Comparison of ENCODE assay signal across 8 cellular contexts in genomic region chr16:65745-66144, GRCh38. TPM values are rescaled to one million over a fixed set of nuclear protein-coding genes. Genes with fewer than 3 reads are reported as not detected.
DNase-seq lines count a peak whose midpoint lies in the region; ATAC-seq and TF ChIP-seq lines count a peak whose summit lies in the region.

No MANE protein-coding gene starts in this region.

- peak; percentile 21 to 73 for DNase-seq in NCI-H524 (lab: John Stamatoyannopoulos, UW)
- DNase-seq in NCI-H524 treated with DMSO at 0.1 percent for 48 hours (lab: John Stamatoyannopoulos, UW) = no peak
- DNase-seq in NCI-H1694 (lab: John Stamatoyannopoulos, UW) = peak; percentile 57
- DNase-seq in T-helper 2 cell = peak; percentile 60 to 79 (median 73)
- DNase-seq in activated naive CD8-positive, alpha-beta T cell treated with anti-CD3 and anti-CD28 coated beads, Interleukin-2, amount 50 U/mL, for 24 hours = peak; percentile 89
- peak; percentile 90 for DNase-seq in left cardiac atrium
- no peak for DNase-seq in retinal pigment epithelial cell (ENCODE audit: low read depth)

- TF ChIP-seq CTCF in retinal pigment epithelial cell (conservative IDR thresholded peaks at IDR 0.05; ENCODE audit: low read depth, low read length) = peak; percentile 95

- no peak overlapping the region for H3K27ac Mint-ChIP-seq in activated naive CD8-positive, alpha-beta T cell treated with anti-CD3 and anti-CD28 coated beads, Interleukin-2, amount 50 U/mL, for 24 hours

- peak; percentile 81 for ATAC-seq in activated naive CD8-positive, alpha-beta T cell treated with anti-CD3 and anti-CD28 coated beads, Interleukin-2, amount 50 U/mL, for 24 hours
- ATAC-seq in left cardiac atrium = peak; percentile 53 to 80
- ATAC-seq in GM19324 (IDR thresholded peaks at IDR 0.05; ENCODE audit: low FRiP score, unreplicated experiment) = no peak

- H3K36me3 Mint-ChIP-seq in activated naive CD8-positive, alpha-beta T cell treated with anti-CD3 and anti-CD28 coated beads, Interleukin-2, amount 50 U/mL, for 24 hours (ENCODE audit: low read depth) = no peaks in the 10 kb centered on the region

- H3K27me3 Mint-ChIP-seq in activated naive CD8-positive, alpha-beta T cell treated with anti-CD3 and anti-CD28 coated beads, Interleukin-2, amount 50 U/mL, for 24 hours = peaks cover 14% of the 10 kb centered on the region

- no peaks in the 10 kb centered on the region for H3K9me3 Mint-ChIP-seq in activated naive CD8-positive, alpha-beta T cell treated with anti-CD3 and anti-CD28 coated beads, Interleukin-2, amount 50 U/mL, for 24 hours

- intact Hi-C loops in left cardiac atrium (cut with DNase I) = loop anchor here (1.0 to 2.0 kb wide), 2 partner anchors 31 to 32 kb away; no protein-coding TSS in a partner anchor

- no peak overlapping the region for H3K4me3 Mint-ChIP-seq in activated naive CD8-positive, alpha-beta T cell treated with anti-CD3 and anti-CD28 coated beads, Interleukin-2, amount 50 U/mL, for 24 hours

- peaks cover 2% of the 10 kb centered on the region for H3K4me1 Mint-ChIP-seq in activated naive CD8-positive, alpha-beta T cell treated with anti-CD3 and anti-CD28 coated beads, Interleukin-2, amount 50 U/mL, for 24 hours

- H3K4me3 ChIP-seq in retinal pigment epithelial cell (ENCODE audit: low read length) = no peak overlapping the region

RNA-seq across cellular contexts. Expression of gene RHBDF1, which starts 6.7 kb away (rescaled TPM):
- 10 to 100 TPM; 15.5 to 22.1 TPM for total RNA-seq in left cardiac atrium

RNA-seq across cellular contexts. Expression of gene SNRNP25, which starts 12.1 kb away (rescaled TPM):
- 10 to 100 TPM; 54.7 to 56.9 TPM for total RNA-seq in left cardiac atrium

RNA-seq across cellular contexts. Expression of gene MPG, which starts 12.3 kb away (rescaled TPM):
- total RNA-seq in left cardiac atrium = 10 to 100 TPM; 29.9 to 40.2 TPM

RNA-seq across cellular contexts. Expression of gene POLR3K, which starts 12.3 kb away (rescaled TPM):
- total RNA-seq in left cardiac atrium = 10 to 100 TPM; 11.4 to 11.7 TPM

Comparison
In these comparisons a context has a peak if more than half of its experiments do, and no peak if none do; other contexts are left out.
1. DNase-seq: peak in NCI-H524 (2 of 2), NCI-H1694 (single experiment), T-helper 2 cell (5 of 5), activated naive CD8-positive, alpha-beta T cell treated with anti-CD3 and anti-CD28 coated beads, Interleukin-2, amount 50 U/mL, for 24 hours (single experiment) and left cardiac atrium (single experiment); none in NCI-H524 treated with DMSO at 0.1 percent for 48 hours (single experiment) and retinal pigment epithelial cell (single experiment).